In the genomic region with DNA sequence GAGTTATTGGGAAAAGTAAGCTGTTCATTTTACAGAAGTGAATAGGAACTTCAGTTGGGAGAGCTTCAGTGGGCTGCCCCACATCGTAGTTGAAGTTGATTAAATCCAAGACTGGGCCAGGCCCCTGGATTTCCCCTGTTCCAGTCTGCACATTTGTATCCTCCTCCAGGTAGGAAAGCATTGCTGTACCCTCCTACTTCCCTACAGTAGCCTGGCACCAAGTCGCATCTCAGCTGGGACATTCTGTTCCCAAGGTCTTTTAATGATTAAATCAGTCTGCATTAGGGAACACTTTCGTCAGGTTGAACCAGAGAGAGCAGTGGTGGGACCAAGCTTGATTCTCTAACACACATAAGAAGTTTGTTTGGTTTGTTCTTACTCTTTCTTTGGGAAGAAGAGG, we compare ENCODE assay signal across 28 cellular contexts.
"Had no signal": no experiment of that assay in that cellular context is flagged by ENCODE, and none has a peak within 500 bp of the region (broad histone marks: within the 10 kb centered on the region; RNA-seq: fewer than 3 reads in every experiment).

No MANE protein-coding gene starts in this region.

- H3K4me3 ChIP-seq: heart right ventricle, mucosa of descending colon, smooth muscle cell, thoracic aorta, transverse colon, upper lobe of right lung, uterus had no signal

- H3K9me3 ChIP-seq: heart right ventricle, mucosa of descending colon, thoracic aorta, transverse colon, upper lobe of right lung, uterus had no signal

- H3K27me3 ChIP-seq: foreskin keratinocyte, heart right ventricle, transverse colon, upper lobe of right lung, uterus had no signal

- H3K4me2 ChIP-seq: smooth muscle cell had no signal

- H3K27ac ChIP-seq: foreskin keratinocyte, heart right ventricle, thoracic aorta, transverse colon, upper lobe of right lung, uterus had no signal

- DNase-seq: cerebellar nuclear complex; cortex of kidney; effector memory CD8-positive, alpha-beta T cell; glutamatergic neuron; heart right ventricle; kidney glomerular epithelial cell; left colon; mesenchymal stem cell; mucosa of descending colon; naive thymus-derived CD8-positive, alpha-beta T cell; nephron progenitor cell; nucleus accumbens; posterior cingulate gyrus; stimulated activated CD4-positive, alpha-beta T cell treated with anti-CD3 and anti-CD28 coated beads, Interleukin-12 subunit alpha, Interleukin-12 subunit beta, amount 100 ng/mL, for 4 hours; stimulated activated CD4-positive, alpha-beta T cell treated with anti-CD3 and anti-CD28 coated beads, Interleukin-1b, Interleukin-23, amount 100 ng/mL, for 48 hours; stimulated activated CD4-positive, alpha-beta T cell treated with anti-CD3 and anti-CD28 coated beads, Interleukin-4, amount 100 ng/mL, for 1 hour; stimulated activated CD8-positive, alpha-beta memory T cell treated with anti-CD3 and anti-CD28 coated beads, Interleukin-4, amount 100 ng/mL, for 48 hours; stimulated activated naive CD4-positive, alpha-beta T cell; stimulated activated naive CD8-positive, alpha-beta T cell treated with anti-CD3 and anti-CD28 coated beads, Interleukin-15, amount 100 ng/mL, for 72 hours; transverse colon; upper lobe of right lung; uterus had no signal

- ATAC-seq: effector memory CD8-positive, alpha-beta T cell; esophagus mucosa; heart right ventricle; left colon; mucosa of descending colon; naive thymus-derived CD8-positive, alpha-beta T cell; stimulated activated naive CD8-positive, alpha-beta T cell treated with anti-CD3 and anti-CD28 coated beads, Interleukin-15, amount 100 ng/mL, for 72 hours; upper lobe of right lung had no signal

- FAIRE-seq: endometrium, islet of Langerhans had no signal

- H3K36me3 ChIP-seq: heart right ventricle, thoracic aorta, transverse colon, upper lobe of right lung, uterus had no signal

- H3K4me1 ChIP-seq: heart right ventricle, transverse colon, upper lobe of right lung, uterus had no signal
